Comparison of ENCODE assay signal across 6 cellular contexts in the genomic region with DNA sequence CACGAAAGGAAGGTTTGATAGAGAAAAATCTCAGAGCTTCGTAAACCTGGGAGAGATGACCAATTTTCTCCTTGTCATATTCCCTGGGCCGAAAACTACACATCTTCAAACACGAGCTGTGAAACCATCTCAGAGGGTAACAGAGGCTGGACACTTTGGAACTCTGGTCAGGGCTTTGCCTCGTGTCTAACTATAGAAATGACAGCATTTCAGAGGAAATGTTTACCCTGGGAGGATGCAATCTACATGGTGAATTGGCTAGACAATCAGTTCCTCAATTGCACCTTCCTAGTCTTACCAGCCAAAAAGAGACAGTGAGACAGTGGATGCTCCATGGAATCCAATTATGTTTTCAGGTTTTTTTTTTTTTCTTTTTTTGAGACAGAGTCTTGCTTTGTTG.
"Had no signal": no experiment of that assay in that cellular context is flagged by ENCODE, and none has a peak within 500 bp of the region (broad histone marks: within the 10 kb centered on the region; RNA-seq: fewer than 3 reads in every experiment).

No MANE protein-coding gene starts in this region.

- H3K27me3 Mint-ChIP-seq: IgD-negative memory B cell had no signal

- H3K4me1 Mint-ChIP-seq: IgD-negative memory B cell had no signal

- H3K4me2 ChIP-seq: KMS-11 had no signal

- ATAC-seq: K562 had no signal

- H3K4me3 Mint-ChIP-seq: IgD-negative memory B cell had no signal

- H3K27ac ChIP-seq: HL-60, KMS-11 had no signal

- H3K36me3 Mint-ChIP-seq: IgD-negative memory B cell had no signal

- H3K27ac Mint-ChIP-seq: IgD-negative memory B cell had no signal

- DNase-seq: KBM-7, KG1 had no signal

- H3K4me3 ChIP-seq: K562 had no signal
